In the genomic region with DNA sequence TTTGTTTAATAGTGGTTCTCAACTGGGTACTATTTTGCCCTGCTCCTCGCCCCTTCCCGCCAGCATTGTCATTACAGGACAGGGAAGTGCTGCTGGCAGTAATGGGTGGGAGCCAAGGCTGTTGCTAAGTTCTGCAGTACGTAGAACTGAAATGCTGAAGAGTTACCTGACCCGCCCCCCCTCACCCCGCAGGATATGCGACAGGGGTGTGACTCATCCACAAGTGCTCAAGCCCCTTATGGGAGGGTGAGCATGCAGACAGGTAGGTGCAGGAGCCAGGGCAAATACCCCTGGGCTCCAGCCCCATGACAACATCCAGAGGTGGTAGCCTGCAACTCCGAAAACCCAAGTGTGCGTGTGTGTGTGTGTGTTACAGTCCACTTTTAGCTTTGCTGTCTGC, we compare ENCODE assay signal across 18 cellular contexts. TPM values are rescaled to one million over a fixed set of nuclear protein-coding genes. Genes with fewer than 3 reads are reported as not detected.
DNase-seq lines count a peak whose midpoint lies in the region; ATAC-seq, FAIRE-seq and TF ChIP-seq lines count a peak whose summit lies in the region.
"Had no signal": no experiment of that assay in that cellular context is flagged by ENCODE, and none has a peak within 500 bp of the region (broad histone marks: within the 10 kb centered on the region; RNA-seq: fewer than 3 reads in every experiment).

No MANE protein-coding gene starts in this region.

- H2AFZ ChIP-seq in neuronal stem cell (ENCODE audit: low read length) (no peak overlapping the region), hepatocyte (no peak overlapping the region)

- no peak overlapping the region for H3K23ac ChIP-seq in neuronal stem cell (ENCODE audit: low read depth, low read length, poor library complexity)

- H2BK12ac ChIP-seq in neuronal stem cell (ENCODE audit: low read length) = peak overlapping the region; percentile 2

- H4K20me1 ChIP-seq in hepatocyte (ENCODE audit: insufficient read depth, poor library complexity, severe bottlenecking) = no peaks in the 10 kb centered on the region

- ATAC-seq in esophagus mucosa (peak; percentile 20), GM18861 (IDR thresholded peaks at IDR 0.05; ENCODE audit: unreplicated experiment) (no peak)

- H3K9me2 ChIP-seq in hepatocyte (replicated peaks; ENCODE audit: insufficient read depth) = no peaks in the 10 kb centered on the region

- H3K4ac ChIP-seq in neuronal stem cell (ENCODE audit: low read length) = no peak overlapping the region

- no peak overlapping the region for H2BK15ac ChIP-seq in neuronal stem cell (ENCODE audit: low read length)

- no peak overlapping the region for H3K9ac ChIP-seq in neuronal stem cell (ENCODE audit: low read depth, low read length, poor library complexity)

- H3K4me3 ChIP-seq in bronchial epithelial cell (ENCODE audit: low read depth, low read length) (no peak overlapping the region), neuronal stem cell (ENCODE audit: low read length in 2 of 2) (no peak overlapping the region), hepatocyte (no peak overlapping the region)
- H3K4me3 ChIP-seq: HAP-1 had no signal

- no peaks in the 10 kb centered on the region for H3K4me1 ChIP-seq in neuronal stem cell (ENCODE audit: control insufficient read depth in 2 of 2, insufficient read depth in 1 of 2, low read depth in 1 of 2, low read length in 2 of 2)
- H3K4me1 ChIP-seq in hepatocyte (ENCODE audit: insufficient read depth) = no peaks in the 10 kb centered on the region
- H3K4me1 ChIP-seq: BE2C, Caco-2, HAP-1 had no signal

- no peaks in the 10 kb centered on the region for H3K79me2 ChIP-seq in hepatocyte

- H3K27ac ChIP-seq in neuronal stem cell (replicated peaks; ENCODE audit: low read length) = no peak overlapping the region
- H3K27ac ChIP-seq in hepatocyte = no peak overlapping the region

- H3K79me1 ChIP-seq in neuronal stem cell (ENCODE audit: low read depth, low read length) = no peaks in the 10 kb centered on the region

- no peak overlapping the region for H4K8ac ChIP-seq in neuronal stem cell (ENCODE audit: low read depth, low read length)

- peak; percentile 79 for FAIRE-seq in bronchial epithelial cell (lab: Jason Lieb, UNC)
- FAIRE-seq: A204.1, D721Med, GM12892, GM18507 had no signal

- H3K4me2 ChIP-seq in neuronal stem cell (ENCODE audit: insufficient read depth, low read length, poor library complexity, severe bottlenecking) = no peak overlapping the region
- H3K4me2 ChIP-seq in hepatocyte = no peak overlapping the region

- H3K27me3 ChIP-seq in bronchial epithelial cell (ENCODE audit: control insufficient read depth, insufficient read depth, low read length) = no peaks in the 10 kb centered on the region
- no peaks in the 10 kb centered on the region for H3K27me3 ChIP-seq in neuronal stem cell (ENCODE audit: control insufficient read depth in 3 of 3, insufficient read depth in 3 of 3, low read depth in 1 of 3, low read length in 3 of 3)
- no peaks in the 10 kb centered on the region for H3K27me3 ChIP-seq in hepatocyte
- H3K27me3 ChIP-seq: BE2C had no signal

- H3K9me3 ChIP-seq in neuronal stem cell (replicated peaks in 1 of 2; ENCODE audit: control insufficient read depth in 2 of 2, insufficient read depth in 1 of 2, low read depth in 1 of 2, low read length in 2 of 2) = peaks cover 4 to 12% of the 10 kb centered on the region in 2 donors
- no peaks in the 10 kb centered on the region for H3K9me3 ChIP-seq in hepatocyte (ENCODE audit: low read depth)
- H3K9me3 ChIP-seq: BE2C, HAP-1 had no signal

- no peak overlapping the region for H4K91ac ChIP-seq in neuronal stem cell (ENCODE audit: low read depth, low read length, poor library complexity)

- DNase-seq in bronchial epithelial cell (ENCODE audit: low read depth) (no peak), neuronal stem cell (ENCODE audit: low spot score) (no peak), hepatocyte (ENCODE audit: low spot score) (no peak), NCI-H345 treated with DMSO at 0.1 percent for 48 hours (lab: John Stamatoyannopoulos, UW; ENCODE audit: unreplicated experiment) (no peak)
- DNase-seq: ACHN; BE2C; C1 segment of cervical spinal cord; Caco-2; CD4-positive, CD25-positive, alpha-beta regulatory T cell; GDM1; GOT3 had no signal

- H2AK5ac ChIP-seq in neuronal stem cell (ENCODE audit: low read depth, low read length) = no peak overlapping the region

- H3K36me3 ChIP-seq in bronchial epithelial cell (ENCODE audit: control insufficient read depth, insufficient read depth, low read length) = no peaks in the 10 kb centered on the region
- peaks cover 7 to 18% of the 10 kb centered on the region in 2 donors for H3K36me3 ChIP-seq in neuronal stem cell (replicated peaks in 1 of 2; ENCODE audit: control insufficient read depth in 2 of 2, insufficient read depth in 2 of 2, low read length in 2 of 2)
- no peaks in the 10 kb centered on the region for H3K36me3 ChIP-seq in hepatocyte (replicated peaks; ENCODE audit: insufficient read depth, low read depth)
- H3K36me3 ChIP-seq: BE2C, HAP-1 had no signal

- H2BK120ac ChIP-seq in neuronal stem cell (ENCODE audit: low read depth, low read length) = no peak overlapping the region

- TF ChIP-seq CTCF in bronchial epithelial cell (IDR thresholded peaks at IDR 0.05; ENCODE audit: insufficient read depth, low read length, severe bottlenecking) = no peak
- no peak for TF ChIP-seq CTCF in hepatocyte (IDR thresholded peaks at IDR 0.05; ENCODE audit: poor library complexity)

- WGBS in neuronal stem cell (ENCODE audit: extremely low coverage in 2 of 2, insufficient read length in 2 of 2, insufficient replicate concordance in 1 of 2), 2 donors = no CpG with 5 or more reads among the region's 8 CpGs
- WGBS in hepatocyte (ENCODE audit: low lambda C conversion rate, missing lambda C conversion rate) = 93% methylated on average over 8 of the region's 8 CpGs

- no peak overlapping the region for H3K18ac ChIP-seq in neuronal stem cell (ENCODE audit: low read length)

- no peak overlapping the region for H2BK5ac ChIP-seq in neuronal stem cell (ENCODE audit: low read length)

- H3K14ac ChIP-seq in neuronal stem cell (ENCODE audit: low read length) = no peak overlapping the region

RNA-seq across cellular contexts. Expression of a gene that starts 35.7 kb away (rescaled TPM):
- total RNA-seq in bronchial epithelial cell (1.0 and 1.6 TPM in 2 replicates), esophagus mucosa (0.16 TPM), hepatocyte (1.0 and 3.0 TPM in 2 replicates)
- polyA plus RNA-seq in neuronal stem cell (2013, experiment 1 of 2) = 0.63 TPM
- 0.17 TPM for polyA plus RNA-seq in neuronal stem cell (2013, experiment 2 of 2)
- 0.30 and 1.2 TPM in 2 replicates for polyA plus RNA-seq in hepatocyte
